In the genomic region with DNA sequence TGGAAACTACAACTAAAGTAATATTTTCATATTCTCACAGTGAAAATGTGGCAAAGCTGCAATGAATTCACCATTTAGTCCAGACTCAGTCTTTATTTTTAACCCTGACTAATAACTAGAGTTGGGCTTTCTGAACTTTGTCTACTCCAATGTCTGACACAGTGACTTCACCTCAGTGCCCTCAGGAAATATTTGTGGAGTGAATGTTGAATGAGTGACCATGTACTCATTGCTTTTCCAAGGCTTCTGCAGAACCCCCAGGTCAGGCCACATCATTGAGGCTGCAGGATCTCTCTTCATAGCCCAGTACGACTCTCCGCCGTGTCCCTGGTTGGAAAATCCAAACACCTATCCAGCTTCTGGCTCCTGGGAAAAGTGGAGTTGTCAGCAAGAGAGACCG, we compare ENCODE assay signal across 19 cellular contexts. TPM values are rescaled to one million over a fixed set of nuclear protein-coding genes. Genes with fewer than 3 reads are reported as not detected.
DNase-seq lines count a peak whose midpoint lies in the region; ATAC-seq and TF ChIP-seq lines count a peak whose summit lies in the region.
"Had no signal": no experiment of that assay in that cellular context is flagged by ENCODE, and none has a peak within 500 bp of the region (broad histone marks: within the 10 kb centered on the region; RNA-seq: fewer than 3 reads in every experiment).

No MANE protein-coding gene starts in this region.

- TF ChIP-seq POLR2A in transverse colon (IDR thresholded peaks at IDR 0.05): no peak
- TF ChIP-seq POLR2A in upper lobe of left lung (IDR thresholded peaks at IDR 0.05): no peak

- H3K36me3 Mint-ChIP-seq in HFFc6 (ENCODE audit: low read depth): peaks cover 38% of the 10 kb centered on the region

- intact Hi-C loops in transverse colon (cut with DNase I; ENCODE audit: low total_unique reads): no loop called here

- no peak for ATAC-seq in upper lobe of left lung (ENCODE audit: low FRiP score in 2 of 2)
- ATAC-seq: HCT116 had no signal

- H3K27ac ChIP-seq in transverse colon (no peak overlapping the region), upper lobe of left lung (no peak overlapping the region)
- H3K27ac ChIP-seq: ovary had no signal

- H3K4me1 Mint-ChIP-seq in HFFc6 (ENCODE audit: low read depth): peaks cover 51% of the 10 kb centered on the region

- TF ChIP-seq CTCF in HFFc6 (IDR thresholded peaks at IDR 0.05) (no peak), transverse colon (IDR thresholded peaks at IDR 0.05) (no peak), upper lobe of left lung (IDR thresholded peaks at IDR 0.05) (no peak)

- H3K9me3 ChIP-seq in transverse colon (no peaks in the 10 kb centered on the region), upper lobe of left lung (no peaks in the 10 kb centered on the region)
- H3K9me3 ChIP-seq: BE2C, ovary had no signal

- DNase-seq in AG08395 (ENCODE audit: low spot score) (peak; percentile 59), HFFc6 (peak; percentile 96), astrocyte of the hippocampus (ENCODE audit: low read depth, low spot score) (peak; percentile 18), kidney glomerular epithelial cell (lab: John Stamatoyannopoulos, UW) (peak; percentile 42), transverse colon (no peak), iPS-NIHi11 (ENCODE audit: low spot score) (no peak), upper lobe of left lung (no peak), COR-L47 (lab: John Stamatoyannopoulos, UW) (no peak)
- DNase-seq: activated CD4-positive, alpha-beta memory T cell treated with anti-CD3 and anti-CD28 coated beads for 36 hours; activated effector memory CD4-positive, alpha-beta T cell treated with anti-CD3 and anti-CD28 coated beads, Interleukin-2, amount 50 U/mL, for 16 hours; BE2C; cerebellar nuclear complex; NCI-H1417 treated with DMSO at 0.1 percent for 48 hours; NCI-H526 treated with DMSO at 0.1 percent for 48 hours; ovary; SHP77; T-helper 9 cell had no signal

- 80 to 96% methylated on average over 2 to 4 of the region's 4 CpGs for WGBS in transverse colon (ENCODE audit: low coverage in 1 of 2), 2 donors
- 83 to 96% methylated on average over 3 to 4 of the region's 4 CpGs for WGBS in upper lobe of left lung, 2 donors

- H3K4me1 ChIP-seq in transverse colon (peaks cover 6 to 18% (median 13%) of the 10 kb centered on the region in 4 donors), upper lobe of left lung (peaks cover 11 to 18% (median 16%) of the 10 kb centered on the region in 4 donors)

- peak overlapping the region; percentile 91 for H3K27ac Mint-ChIP-seq in HFFc6
- H3K27ac Mint-ChIP-seq: activated CD4-positive, alpha-beta memory T cell treated with anti-CD3 and anti-CD28 coated beads for 36 hours had no signal

- no peaks in the 10 kb centered on the region for H3K9me3 Mint-ChIP-seq in HFFc6
- H3K9me3 Mint-ChIP-seq: activated CD4-positive, alpha-beta memory T cell treated with anti-CD3 and anti-CD28 coated beads for 36 hours had no signal

- no peak for TF ChIP-seq EP300 in transverse colon (IDR thresholded peaks at IDR 0.05; ENCODE audit: low read depth)
- TF ChIP-seq EP300 in upper lobe of left lung (IDR thresholded peaks at IDR 0.05): no peak

- no peak overlapping the region for H3K4me3 ChIP-seq in transverse colon
- H3K4me3 ChIP-seq in upper lobe of left lung: no peak overlapping the region
- H3K4me3 ChIP-seq: lung, ovary had no signal

- H3K27me3 ChIP-seq in transverse colon (no peaks in the 10 kb centered on the region), upper lobe of left lung (no peaks in the 10 kb centered on the region)
- H3K27me3 ChIP-seq: ovary had no signal

- in situ Hi-C loops in transverse colon (cut with MboI; ENCODE audit: low pct_ligation_motif_present in 1 of 4, low pct_unique_long_range_greater_than_20kb in 1 of 4, low sequenced_read_pairs in 3 of 4): no loop called here

- peaks cover 2% of the 10 kb centered on the region; the same call in 1 of the 2 replicates for H3K27me3 Mint-ChIP-seq in HFFc6 (ENCODE audit: insufficient read depth)

- H3K36me3 ChIP-seq in transverse colon (peaks cover 0 to 14% (median 4%) of the 10 kb centered on the region in 4 donors), upper lobe of left lung (peaks cover 0 to 32% (median 6%) of the 10 kb centered on the region in 4 donors)
- H3K36me3 ChIP-seq: ovary had no signal

- peak overlapping the region; percentile 99 for H3K4me3 Mint-ChIP-seq in HFFc6

RNA-seq across cellular contexts. Expression of a gene that starts 1.8 kb away (rescaled TPM):
- 10 to 100 TPM; 19.6 to 29.5 (median 21.6) TPM for total RNA-seq in HFFc6 (2021; fragmentation: NEBNext Ultra II Directional; extraction: Animal tissue kit (Norgen Biotek cat#: 25700))
- total RNA-seq in transverse colon: 10 to 100 TPM in 1 of 4 donors, 1 to 10 TPM in 3; 5.6 to 12.7 (median 6.6) TPM
- total RNA-seq in upper lobe of left lung: 10 to 100 TPM in 4 of 6 donors, 1 to 10 TPM in 2; 5.3 to 23.3 (median 12.0) TPM

RNA-seq across cellular contexts. Expression of a gene that starts 41.4 kb away (rescaled TPM):
- not detected for total RNA-seq in HFFc6 (2021; fragmentation: NEBNext Ultra II Directional; extraction: Animal tissue kit (Norgen Biotek cat#: 25700))
- 1 to 10 TPM in 2 of 4 donors, under 1 TPM in 1, not detected in 1; 0.55 to 4.4 (median 1.7) TPM for total RNA-seq in transverse colon
- total RNA-seq in upper lobe of left lung: 1 to 10 TPM in 3 of 6 donors, not detected in 3; 7.2 to 7.9 (median 7.8) TPM
- total RNA-seq: activated CD4-positive, alpha-beta memory T cell treated with anti-CD3 and anti-CD28 coated beads for 36 hours had no signal

RNA-seq across cellular contexts. Expression of a gene that starts 57.3 kb away (rescaled TPM):
- total RNA-seq in HFFc6 (2021; fragmentation: NEBNext Ultra II Directional; extraction: Animal tissue kit (Norgen Biotek cat#: 25700)): not detected
- total RNA-seq in transverse colon: 1 to 10 TPM in 1 of 4 donors, not detected in 3; 1.1 TPM
- 1 to 10 TPM in 3 of 6 donors, under 1 TPM in 1, not detected in 2; 0.46 to 9.4 (median 5.7) TPM for total RNA-seq in upper lobe of left lung
- total RNA-seq: activated CD4-positive, alpha-beta memory T cell treated with anti-CD3 and anti-CD28 coated beads for 36 hours had no signal

Comparison
In these comparisons a context has a peak if more than half of its experiments do, and no peak if none do; other contexts are left out.
1. DNase-seq: peak in AG08395 (single experiment), HFFc6 (single experiment), astrocyte of the hippocampus (single experiment) and kidney glomerular epithelial cell (single experiment); none in transverse colon (single experiment), iPS-NIHi11 (single experiment), upper lobe of left lung (0 of 2) and COR-L47 (single experiment).